ENCODE assay signal across 17 cellular contexts in genomic region chrX:34874763-34875162, GRCh38.
"Had no signal": no experiment of that assay in that cellular context is flagged by ENCODE, and none has a peak within 500 bp of the region (broad histone marks: within the 10 kb centered on the region; RNA-seq: fewer than 3 reads in every experiment).

No MANE protein-coding gene starts in this region.

- H3K4me1 ChIP-seq: adrenal gland, colonic mucosa had no signal

- ATAC-seq: activated CD4-positive, alpha-beta T cell treated with anti-CD3 and anti-CD28 coated beads for 36 hours; natural killer cell; right cardiac atrium; stimulated activated effector memory CD8-positive, alpha-beta T cell treated with anti-CD3 and anti-CD28 coated beads, Interleukin-12 subunit alpha, Interleukin-12 subunit beta, amount 100 ng/mL, for 72 hours; T-helper 17 cell had no signal

- H3K27me3 ChIP-seq: adrenal gland, colonic mucosa had no signal

- H3K4me3 Mint-ChIP-seq: activated CD4-positive, alpha-beta memory T cell treated with anti-CD3 and anti-CD28 coated beads, Interleukin-2, amount 10 ng/mL, durations not matched to agents 7 days and 5 days; activated CD4-positive, alpha-beta T cell treated with anti-CD3 and anti-CD28 coated beads for 36 hours; activated T-cell treated with anti-CD3 and anti-CD28 coated beads, Interleukin-2, amount 50 U/mL, for 24 hours; natural killer cell; stimulated activated effector memory CD8-positive, alpha-beta T cell treated with anti-CD3 and anti-CD28 coated beads, Interleukin-12 subunit alpha, Interleukin-12 subunit beta, amount 100 ng/mL, for 72 hours; T-helper 17 cell had no signal

- H3K27ac ChIP-seq: adrenal gland, colonic mucosa, WERI-Rb-1 had no signal

- H3K4me3 ChIP-seq: adrenal gland, colonic mucosa had no signal

- H3K9me3 ChIP-seq: adrenal gland, colonic mucosa had no signal

- H3K27me3 Mint-ChIP-seq: activated CD4-positive, alpha-beta memory T cell treated with anti-CD3 and anti-CD28 coated beads, Interleukin-2, amount 10 ng/mL, durations not matched to agents 7 days and 5 days; activated CD4-positive, alpha-beta T cell treated with anti-CD3 and anti-CD28 coated beads for 36 hours; progenitor cell of endocrine pancreas; T-helper 17 cell had no signal

- DNase-seq: activated CD4-positive, alpha-beta memory T cell treated with anti-CD3 and anti-CD28 coated beads, Interleukin-2, amount 10 ng/mL, durations not matched to agents 7 days and 5 days; activated CD4-positive, alpha-beta T cell treated with anti-CD3 and anti-CD28 coated beads for 36 hours; activated effector memory CD4-positive, alpha-beta T cell treated with Interleukin-2 at 50 U/mL for 16 hours; activated naive CD4-positive, alpha-beta T cell treated with anti-CD3 and anti-CD28 coated beads, Interleukin-2, amount 50 U/mL, for 16 hours; activated T-cell treated with anti-CD3 and anti-CD28 coated beads, Interleukin-2, amount 50 U/mL, for 24 hours; adrenal gland; caudate nucleus; colonic mucosa; glutamatergic neuron; natural killer cell; nucleus accumbens; right cardiac atrium; stimulated activated CD4-positive, alpha-beta T cell treated with anti-CD3 and anti-CD28 coated beads, Interleukin-2, amount 100 ng/mL, for 24 hours; T-helper 17 cell; WERI-Rb-1 had no signal

- H3K36me3 ChIP-seq: adrenal gland, colonic mucosa, WERI-Rb-1 had no signal

- H3K4me1 Mint-ChIP-seq: activated CD4-positive, alpha-beta memory T cell treated with anti-CD3 and anti-CD28 coated beads, Interleukin-2, amount 10 ng/mL, durations not matched to agents 7 days and 5 days; activated CD4-positive, alpha-beta T cell treated with anti-CD3 and anti-CD28 coated beads for 36 hours; natural killer cell; stimulated activated effector memory CD8-positive, alpha-beta T cell treated with anti-CD3 and anti-CD28 coated beads, Interleukin-12 subunit alpha, Interleukin-12 subunit beta, amount 100 ng/mL, for 72 hours; T-helper 17 cell had no signal

- H3K27ac Mint-ChIP-seq: activated CD4-positive, alpha-beta memory T cell treated with anti-CD3 and anti-CD28 coated beads, Interleukin-2, amount 10 ng/mL, durations not matched to agents 7 days and 5 days; activated CD4-positive, alpha-beta T cell treated with anti-CD3 and anti-CD28 coated beads for 36 hours; activated T-cell treated with anti-CD3 and anti-CD28 coated beads, Interleukin-2, amount 50 U/mL, for 24 hours; natural killer cell; stimulated activated effector memory CD8-positive, alpha-beta T cell treated with anti-CD3 and anti-CD28 coated beads, Interleukin-12 subunit alpha, Interleukin-12 subunit beta, amount 100 ng/mL, for 72 hours; T-helper 17 cell had no signal

- H3K36me3 Mint-ChIP-seq: natural killer cell; stimulated activated effector memory CD8-positive, alpha-beta T cell treated with anti-CD3 and anti-CD28 coated beads, Interleukin-12 subunit alpha, Interleukin-12 subunit beta, amount 100 ng/mL, for 72 hours had no signal
